1 cellular context compared by ENCODE assay signal in the genomic region with DNA sequence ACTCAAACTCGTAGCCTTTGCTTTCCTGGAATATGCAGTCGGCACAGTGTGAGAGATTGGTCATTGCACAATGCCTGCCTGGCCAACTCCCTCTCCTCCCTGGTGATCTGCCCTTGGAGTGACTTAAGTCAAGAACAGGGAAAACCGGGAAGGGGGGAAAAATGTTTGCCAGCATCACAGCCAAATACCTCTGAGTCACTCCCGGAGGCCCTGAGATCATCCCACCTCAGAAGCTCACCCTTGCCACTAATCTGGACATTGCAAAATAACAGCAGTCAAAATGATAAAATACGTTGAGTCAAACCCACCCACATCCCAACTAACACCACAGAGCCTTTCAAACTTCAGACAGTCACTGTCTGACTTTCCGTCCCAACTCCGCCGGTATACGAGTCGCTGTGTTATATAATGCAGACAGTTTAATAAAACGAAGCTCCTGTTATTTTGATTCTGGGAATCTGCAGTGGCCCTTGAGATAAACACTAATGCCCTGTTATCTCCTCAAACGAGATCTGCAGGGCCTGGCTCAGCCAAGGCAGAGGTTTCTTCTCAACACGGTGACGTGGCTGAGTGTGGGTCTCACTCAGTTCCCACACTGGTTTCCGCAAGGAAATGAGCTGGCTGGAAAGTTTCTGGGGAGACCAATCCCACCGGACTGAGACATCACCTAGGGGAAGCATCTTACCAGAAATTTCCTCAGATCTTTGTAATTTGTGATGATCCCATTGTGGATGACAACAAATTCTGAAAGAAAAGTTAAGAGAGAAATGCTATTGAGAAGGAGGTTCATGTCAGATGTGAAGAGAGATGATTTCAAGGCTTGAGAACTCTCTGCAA.
TF ChIP-seq lines count a peak whose summit lies in the region.

No MANE protein-coding gene starts in this region.

TF ChIP-seq in K562, 482 proteins besides CTCF, POLR2A, EP300 and RAD21 (continued from another document and continues in another):
- TF ChIP-seq, protein P1, sequence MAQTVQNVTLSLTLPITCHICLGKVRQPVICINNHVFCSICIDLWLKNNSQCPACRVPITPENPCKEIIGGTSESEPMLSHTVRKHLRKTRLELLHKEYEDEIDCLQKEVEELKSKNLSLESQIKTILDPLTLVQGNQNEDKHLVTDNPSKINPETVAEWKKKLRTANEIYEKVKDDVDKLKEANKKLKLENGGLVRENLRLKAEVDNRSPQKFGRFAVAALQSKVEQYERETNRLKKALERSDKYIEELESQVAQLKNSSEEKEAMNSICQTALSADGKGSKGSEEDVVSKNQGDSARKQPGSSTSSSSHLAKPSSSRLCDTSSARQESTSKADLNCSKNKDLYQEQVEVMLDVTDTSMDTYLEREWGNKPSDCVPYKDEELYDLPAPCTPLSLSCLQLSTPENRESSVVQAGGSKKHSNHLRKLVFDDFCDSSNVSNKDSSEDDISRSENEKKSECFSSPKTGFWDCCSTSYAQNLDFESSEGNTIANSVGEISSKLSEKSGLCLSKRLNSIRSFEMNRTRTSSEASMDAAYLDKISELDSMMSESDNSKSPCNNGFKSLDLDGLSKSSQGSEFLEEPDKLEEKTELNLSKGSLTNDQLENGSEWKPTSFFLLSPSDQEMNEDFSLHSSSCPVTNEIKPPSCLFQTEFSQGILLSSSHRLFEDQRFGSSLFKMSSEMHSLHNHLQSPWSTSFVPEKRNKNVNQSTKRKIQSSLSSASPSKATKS (CRISPR knock-in tag; IDR thresholded peaks at IDR 0.05): no peak
- TF ChIP-seq CHCHD3 (CRISPR knock-in tag; IDR thresholded peaks at IDR 0.05) (no peak), NR3C1 (CRISPR knock-in tag; IDR thresholded peaks at IDR 0.05) (no peak), HOXB6 (CRISPR knock-in tag; IDR thresholded peaks at IDR 0.05; ENCODE audit: borderline replicate concordance) (no peak), TAL1 (IDR thresholded peaks at IDR 0.05) (peak; percentile 29; the same call in 1 of the 2 replicates), CEBPB (tag; IDR thresholded peaks at IDR 0.05) (peak; percentile 66), STAT5A (IDR thresholded peaks at IDR 0.05; ENCODE audit: borderline replicate concordance, low read length) (no peak), NR2C2 (CRISPR knock-in tag; IDR thresholded peaks at IDR 0.05) (no peak), NR2C2 (tag; IDR thresholded peaks at IDR 0.05) (no peak), SMARCA4 (IDR thresholded peaks at IDR 0.05) (peak; percentile 22; the same call in 1 of the 2 replicates), RAD51 (IDR thresholded peaks at IDR 0.05; ENCODE audit: borderline replicate concordance, low read depth) (no peak), CREB1 (IDR thresholded peaks at IDR 0.05) (no peak), CREB1 (CRISPR knock-in tag; IDR thresholded peaks at IDR 0.05) (no peak), ARHGAP35 (IDR thresholded peaks at IDR 0.05; ENCODE audit: partially characterized antibody) (no peak), ATF1 (CRISPR knock-in tag; IDR thresholded peaks at IDR 0.05) (no peak), ATF1 (tag; IDR thresholded peaks at IDR 0.05) (no peak), ZNF12 (CRISPR knock-in tag; IDR thresholded peaks at IDR 0.05) (no peak), ZFP36 (IDR thresholded peaks at IDR 0.05; ENCODE audit: low read depth, low read length, partially characterized antibody) (no peak), BRCA1 (IDR thresholded peaks at IDR 0.05) (no peak), BRCA1 (CRISPR knock-in tag; IDR thresholded peaks at IDR 0.05) (no peak), RCOR1 (IDR thresholded peaks at IDR 0.05; ENCODE audit: borderline replicate concordance in 1 of 2, low read depth in 2 of 2, low read length in 2 of 2) (peak in 1 of 2 experiments; percentile 52; a peak in 1 of 4 replicates), MEIS2 (IDR thresholded peaks at IDR 0.05; ENCODE audit: partially characterized antibody) (peak; percentile 36), SIX5 (IDR thresholded peaks at IDR 0.05; ENCODE audit: borderline replicate concordance in 1 of 2, insufficient read depth in 1 of 2, low read depth in 1 of 2, low read length in 2 of 2) (no peak), SOX6 (IDR thresholded peaks at IDR 0.05) (no peak), SP1 (CRISPR knock-in tag; IDR thresholded peaks at IDR 0.05) (no peak), SMARCC2 (IDR thresholded peaks at IDR 0.05; ENCODE audit: low read depth) (no peak), PTBP1 (IDR thresholded peaks at IDR 0.05; ENCODE audit: low read depth, low read length) (no peak), CEBPG (CRISPR knock-in tag; IDR thresholded peaks at IDR 0.05) (no peak), CEBPG (tag; conservative IDR thresholded peaks at IDR 0.05 in 1 of 2, IDR thresholded peaks at IDR 0.05 in 1 of 2) (peak in 1 of 2 experiments; percentile 53; a peak in 1 of 4 replicates), GTF2A2 (tag; IDR thresholded peaks at IDR 0.05) (no peak), KDM1A (IDR thresholded peaks at IDR 0.05) (peak in 1 of 2 experiments; percentile 35; a peak in 1 of 4 replicates), ARID1B (IDR thresholded peaks at IDR 0.05) (peak; percentile 53; the same call in 1 of the 2 replicates), MCM5 (IDR thresholded peaks at IDR 0.05; ENCODE audit: low read depth) (no peak), ZNF766 (CRISPR knock-in tag; conservative IDR thresholded peaks at IDR 0.05) (peak; percentile 98), ZNF384 (IDR thresholded peaks at IDR 0.05; ENCODE audit: low read depth, low read length) (no peak), IFI16 (CRISPR knock-in tag; IDR thresholded peaks at IDR 0.05) (no peak), HLTF (IDR thresholded peaks at IDR 0.05) (no peak), ZBTB17 (CRISPR knock-in tag; IDR thresholded peaks at IDR 0.05) (no peak), NR1H2 (CRISPR knock-in tag; IDR thresholded peaks at IDR 0.05) (no peak), CBFA2T3 (IDR thresholded peaks at IDR 0.05) (peak; percentile 32)
- TF ChIP-seq, protein P2, sequence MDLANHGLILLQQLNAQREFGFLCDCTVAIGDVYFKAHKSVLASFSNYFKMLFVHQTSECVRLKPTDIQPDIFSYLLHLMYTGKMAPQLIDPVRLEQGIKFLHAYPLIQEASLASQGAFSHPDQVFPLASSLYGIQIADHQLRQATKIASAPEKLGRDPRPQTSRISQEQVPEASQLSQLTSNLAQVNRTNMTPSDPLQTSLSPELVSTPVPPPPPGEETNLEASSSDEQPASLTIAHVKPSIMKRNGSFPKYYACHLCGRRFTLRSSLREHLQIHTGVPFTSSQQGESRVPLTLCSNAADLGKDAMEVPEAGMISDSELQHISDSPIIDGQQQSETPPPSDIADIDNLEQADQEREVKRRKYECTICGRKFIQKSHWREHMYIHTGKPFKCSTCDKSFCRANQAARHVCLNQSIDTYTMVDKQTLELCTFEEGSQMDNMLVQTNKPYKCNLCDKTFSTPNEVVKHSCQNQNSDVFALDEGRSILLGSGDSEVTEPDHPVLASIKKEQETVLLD (IDR thresholded peaks at IDR 0.05): no peak
- TF ChIP-seq, protein P3, sequence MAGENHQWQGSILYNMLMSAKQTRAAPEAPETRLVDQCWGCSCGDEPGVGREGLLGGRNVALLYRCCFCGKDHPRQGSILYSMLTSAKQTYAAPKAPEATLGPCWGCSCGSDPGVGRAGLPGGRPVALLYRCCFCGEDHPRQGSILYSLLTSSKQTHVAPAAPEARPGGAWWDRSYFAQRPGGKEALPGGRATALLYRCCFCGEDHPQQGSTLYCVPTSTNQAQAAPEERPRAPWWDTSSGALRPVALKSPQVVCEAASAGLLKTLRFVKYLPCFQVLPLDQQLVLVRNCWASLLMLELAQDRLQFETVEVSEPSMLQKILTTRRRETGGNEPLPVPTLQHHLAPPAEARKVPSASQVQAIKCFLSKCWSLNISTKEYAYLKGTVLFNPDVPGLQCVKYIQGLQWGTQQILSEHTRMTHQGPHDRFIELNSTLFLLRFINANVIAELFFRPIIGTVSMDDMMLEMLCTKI (IDR thresholded peaks at IDR 0.05; ENCODE audit: partially characterized antibody): no peak
- TF ChIP-seq, protein P4, sequence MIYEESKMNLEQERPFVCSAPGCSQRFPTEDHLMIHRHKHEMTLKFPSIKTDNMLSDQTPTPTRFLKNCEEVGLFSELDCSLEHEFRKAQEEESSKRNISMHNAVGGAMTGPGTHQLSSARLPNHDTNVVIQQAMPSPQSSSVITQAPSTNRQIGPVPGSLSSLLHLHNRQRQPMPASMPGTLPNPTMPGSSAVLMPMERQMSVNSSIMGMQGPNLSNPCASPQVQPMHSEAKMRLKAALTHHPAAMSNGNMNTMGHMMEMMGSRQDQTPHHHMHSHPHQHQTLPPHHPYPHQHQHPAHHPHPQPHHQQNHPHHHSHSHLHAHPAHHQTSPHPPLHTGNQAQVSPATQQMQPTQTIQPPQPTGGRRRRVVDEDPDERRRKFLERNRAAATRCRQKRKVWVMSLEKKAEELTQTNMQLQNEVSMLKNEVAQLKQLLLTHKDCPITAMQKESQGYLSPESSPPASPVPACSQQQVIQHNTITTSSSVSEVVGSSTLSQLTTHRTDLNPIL (CRISPR knock-in tag; IDR thresholded peaks at IDR 0.05): no peak
- TF ChIP-seq, protein P5, sequence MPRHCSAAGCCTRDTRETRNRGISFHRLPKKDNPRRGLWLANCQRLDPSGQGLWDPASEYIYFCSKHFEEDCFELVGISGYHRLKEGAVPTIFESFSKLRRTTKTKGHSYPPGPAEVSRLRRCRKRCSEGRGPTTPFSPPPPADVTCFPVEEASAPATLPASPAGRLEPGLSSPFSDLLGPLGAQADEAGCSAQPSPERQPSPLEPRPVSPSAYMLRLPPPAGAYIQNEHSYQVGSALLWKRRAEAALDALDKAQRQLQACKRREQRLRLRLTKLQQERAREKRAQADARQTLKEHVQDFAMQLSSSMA (CRISPR knock-in tag; IDR thresholded peaks at IDR 0.05): no peak
- TF ChIP-seq, protein P6, sequence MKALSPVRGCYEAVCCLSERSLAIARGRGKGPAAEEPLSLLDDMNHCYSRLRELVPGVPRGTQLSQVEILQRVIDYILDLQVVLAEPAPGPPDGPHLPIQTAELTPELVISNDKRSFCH (CRISPR knock-in tag; IDR thresholded peaks at IDR 0.05): no peak
- TF ChIP-seq, protein P6 (tag; IDR thresholded peaks at IDR 0.05): no peak
- TF ChIP-seq, protein P7, sequence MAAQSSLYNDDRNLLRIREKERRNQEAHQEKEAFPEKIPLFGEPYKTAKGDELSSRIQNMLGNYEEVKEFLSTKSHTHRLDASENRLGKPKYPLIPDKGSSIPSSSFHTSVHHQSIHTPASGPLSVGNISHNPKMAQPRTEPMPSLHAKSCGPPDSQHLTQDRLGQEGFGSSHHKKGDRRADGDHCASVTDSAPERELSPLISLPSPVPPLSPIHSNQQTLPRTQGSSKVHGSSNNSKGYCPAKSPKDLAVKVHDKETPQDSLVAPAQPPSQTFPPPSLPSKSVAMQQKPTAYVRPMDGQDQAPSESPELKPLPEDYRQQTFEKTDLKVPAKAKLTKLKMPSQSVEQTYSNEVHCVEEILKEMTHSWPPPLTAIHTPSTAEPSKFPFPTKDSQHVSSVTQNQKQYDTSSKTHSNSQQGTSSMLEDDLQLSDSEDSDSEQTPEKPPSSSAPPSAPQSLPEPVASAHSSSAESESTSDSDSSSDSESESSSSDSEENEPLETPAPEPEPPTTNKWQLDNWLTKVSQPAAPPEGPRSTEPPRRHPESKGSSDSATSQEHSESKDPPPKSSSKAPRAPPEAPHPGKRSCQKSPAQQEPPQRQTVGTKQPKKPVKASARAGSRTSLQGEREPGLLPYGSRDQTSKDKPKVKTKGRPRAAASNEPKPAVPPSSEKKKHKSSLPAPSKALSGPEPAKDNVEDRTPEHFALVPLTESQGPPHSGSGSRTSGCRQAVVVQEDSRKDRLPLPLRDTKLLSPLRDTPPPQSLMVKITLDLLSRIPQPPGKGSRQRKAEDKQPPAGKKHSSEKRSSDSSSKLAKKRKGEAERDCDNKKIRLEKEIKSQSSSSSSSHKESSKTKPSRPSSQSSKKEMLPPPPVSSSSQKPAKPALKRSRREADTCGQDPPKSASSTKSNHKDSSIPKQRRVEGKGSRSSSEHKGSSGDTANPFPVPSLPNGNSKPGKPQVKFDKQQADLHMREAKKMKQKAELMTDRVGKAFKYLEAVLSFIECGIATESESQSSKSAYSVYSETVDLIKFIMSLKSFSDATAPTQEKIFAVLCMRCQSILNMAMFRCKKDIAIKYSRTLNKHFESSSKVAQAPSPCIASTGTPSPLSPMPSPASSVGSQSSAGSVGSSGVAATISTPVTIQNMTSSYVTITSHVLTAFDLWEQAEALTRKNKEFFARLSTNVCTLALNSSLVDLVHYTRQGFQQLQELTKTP (IDR thresholded peaks at IDR 0.05; ENCODE audit: low read depth in 1 of 2, partially characterized antibody in 2 of 2): no peak
- TF ChIP-seq, protein P8, sequence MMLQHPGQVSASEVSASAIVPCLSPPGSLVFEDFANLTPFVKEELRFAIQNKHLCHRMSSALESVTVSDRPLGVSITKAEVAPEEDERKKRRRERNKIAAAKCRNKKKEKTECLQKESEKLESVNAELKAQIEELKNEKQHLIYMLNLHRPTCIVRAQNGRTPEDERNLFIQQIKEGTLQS (IDR thresholded peaks at IDR 0.05): peak; percentile 38; the same call in 1 of the 2 replicates
- TF ChIP-seq, protein P8 (CRISPR knock-in tag; conservative IDR thresholded peaks at IDR 0.05): no peak
- TF ChIP-seq, protein P9, sequence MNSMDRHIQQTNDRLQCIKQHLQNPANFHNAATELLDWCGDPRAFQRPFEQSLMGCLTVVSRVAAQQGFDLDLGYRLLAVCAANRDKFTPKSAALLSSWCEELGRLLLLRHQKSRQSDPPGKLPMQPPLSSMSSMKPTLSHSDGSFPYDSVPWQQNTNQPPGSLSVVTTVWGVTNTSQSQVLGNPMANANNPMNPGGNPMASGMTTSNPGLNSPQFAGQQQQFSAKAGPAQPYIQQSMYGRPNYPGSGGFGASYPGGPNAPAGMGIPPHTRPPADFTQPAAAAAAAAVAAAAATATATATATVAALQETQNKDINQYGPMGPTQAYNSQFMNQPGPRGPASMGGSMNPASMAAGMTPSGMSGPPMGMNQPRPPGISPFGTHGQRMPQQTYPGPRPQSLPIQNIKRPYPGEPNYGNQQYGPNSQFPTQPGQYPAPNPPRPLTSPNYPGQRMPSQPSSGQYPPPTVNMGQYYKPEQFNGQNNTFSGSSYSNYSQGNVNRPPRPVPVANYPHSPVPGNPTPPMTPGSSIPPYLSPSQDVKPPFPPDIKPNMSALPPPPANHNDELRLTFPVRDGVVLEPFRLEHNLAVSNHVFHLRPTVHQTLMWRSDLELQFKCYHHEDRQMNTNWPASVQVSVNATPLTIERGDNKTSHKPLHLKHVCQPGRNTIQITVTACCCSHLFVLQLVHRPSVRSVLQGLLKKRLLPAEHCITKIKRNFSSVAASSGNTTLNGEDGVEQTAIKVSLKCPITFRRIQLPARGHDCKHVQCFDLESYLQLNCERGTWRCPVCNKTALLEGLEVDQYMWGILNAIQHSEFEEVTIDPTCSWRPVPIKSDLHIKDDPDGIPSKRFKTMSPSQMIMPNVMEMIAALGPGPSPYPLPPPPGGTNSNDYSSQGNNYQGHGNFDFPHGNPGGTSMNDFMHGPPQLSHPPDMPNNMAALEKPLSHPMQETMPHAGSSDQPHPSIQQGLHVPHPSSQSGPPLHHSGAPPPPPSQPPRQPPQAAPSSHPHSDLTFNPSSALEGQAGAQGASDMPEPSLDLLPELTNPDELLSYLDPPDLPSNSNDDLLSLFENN (IDR thresholded peaks at IDR 0.05; ENCODE audit: low read depth in 2 of 2, low read length in 2 of 2): no peak
- TF ChIP-seq, protein P10, sequence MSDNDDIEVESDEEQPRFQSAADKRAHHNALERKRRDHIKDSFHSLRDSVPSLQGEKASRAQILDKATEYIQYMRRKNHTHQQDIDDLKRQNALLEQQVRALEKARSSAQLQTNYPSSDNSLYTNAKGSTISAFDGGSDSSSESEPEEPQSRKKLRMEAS (CRISPR knock-in tag; IDR thresholded peaks at IDR 0.05): no peak
